In genomic region chr16:89192185-89193020, GRCh38 we compare ENCODE assay signal across 8 cellular contexts. TPM values are rescaled to one million over a fixed set of nuclear protein-coding genes. Genes with fewer than 3 reads are reported as not detected.
DNase-seq lines count a peak whose midpoint lies in the region; ATAC-seq lines count a peak whose summit lies in the region.
"Not testable (repeated sequence)": the region's sequence is repeated elsewhere in the genome, so short reads cannot be mapped to it uniquely, and the experiment has no call there.

No MANE protein-coding gene starts in this region.

- H2AK5ac ChIP-seq in mesenchymal stem cell (ENCODE audit: low read length, severe bottlenecking) = not testable (repeated sequence)

- peak overlapping the region; percentile 81 for H2BK120ac ChIP-seq in mesenchymal stem cell (ENCODE audit: low read depth, low read length)

- H3K36me3 ChIP-seq in mesenchymal stem cell (ENCODE audit: control insufficient read depth in 1 of 2, insufficient read depth in 2 of 2, low read depth in 1 of 2, low read length in 2 of 2) = not testable (repeated sequence)

- H2BK5ac ChIP-seq in mesenchymal stem cell (ENCODE audit: low read depth, low read length, poor library complexity, severe bottlenecking) = not testable (repeated sequence)

- peak overlapping the region; percentile 79 for H2AFZ ChIP-seq in mesenchymal stem cell (ENCODE audit: low read depth, low read length)

- peak overlapping the region in 1 of 2 experiments; percentile 26 for H3K23ac ChIP-seq in mesenchymal stem cell (ENCODE audit: low read length in 2 of 2)

- WGBS in mesenchymal stem cell = 3% methylated on average over 59 of the region's 68 CpGs

- not testable (repeated sequence) for H3K4ac ChIP-seq in mesenchymal stem cell (ENCODE audit: low read depth in 1 of 2, low read length in 2 of 2)

- not testable (repeated sequence) for H3K79me1 ChIP-seq in mesenchymal stem cell (replicated peaks; ENCODE audit: low read length, poor library complexity, severe bottlenecking)

- not testable (repeated sequence) for H3K27ac ChIP-seq in mesenchymal stem cell (ENCODE audit: low read length, poor library complexity, severe bottlenecking)

- peaks cover 12% of the 10 kb centered on the region for H3K4me1 ChIP-seq in mesenchymal stem cell (ENCODE audit: control insufficient read depth, insufficient read depth, low read depth, low read length)

- peak overlapping the region; percentile 80 to 92 for H3K18ac ChIP-seq in mesenchymal stem cell (ENCODE audit: low read depth in 1 of 2, low read length in 2 of 2)

- not testable (repeated sequence) for H3K9me3 ChIP-seq in mesenchymal stem cell (ENCODE audit: control insufficient read depth, low read length)

- peak overlapping the region; percentile 96 for H4K8ac ChIP-seq in mesenchymal stem cell (ENCODE audit: low read length)

- H3K4me2 ChIP-seq in mesenchymal stem cell (ENCODE audit: low read length, poor library complexity, severe bottlenecking) = peak overlapping the region; percentile 98

- peak; percentile 46 for ATAC-seq in GM19372 (IDR thresholded peaks at IDR 0.05; ENCODE audit: low read depth, unreplicated experiment)

- peak overlapping the region; percentile 60 to 70 for H3K4me3 ChIP-seq in mesenchymal stem cell (ENCODE audit: insufficient read depth in 1 of 2, low read depth in 1 of 2, low read length in 2 of 2)

- H3K27me3 ChIP-seq in mesenchymal stem cell (ENCODE audit: control insufficient read depth in 1 of 2, insufficient read depth in 1 of 2, low read length in 2 of 2) = peaks cover 0 to 35% of the 10 kb centered on the region in 2 experiments

- peak overlapping the region in 1 of 2 experiments; percentile 30 for H2BK12ac ChIP-seq in mesenchymal stem cell (ENCODE audit: low read length in 2 of 2)

- peak overlapping the region in 1 of 2 experiments; percentile 83 for H3K14ac ChIP-seq in mesenchymal stem cell (ENCODE audit: low read length in 2 of 2)

- peak; percentile 82 for DNase-seq in AG20443 (ENCODE audit: low spot score)
- DNase-seq in NCI-H2196 (lab: John Stamatoyannopoulos, UW; ENCODE audit: unreplicated experiment) = peak; percentile 56
- DNase-seq in T-helper 9 cell = peak; percentile 74
- peak; percentile 49 for DNase-seq in activated naive CD4-positive, alpha-beta T cell treated with Interleukin-2 at 50 U/mL for 16 hours
- peak; percentile 72 for DNase-seq in fibroblast of gingiva (ENCODE audit: low read depth)
- DNase-seq in mesenchymal stem cell = peak; percentile 92
- DNase-seq in stimulated activated CD4-positive, alpha-beta T cell treated with anti-CD3 and anti-CD28 coated beads, TNF-alpha, amount 100 ng/mL, for 48 hours (ENCODE audit: low read depth in 3 of 3) = peak in 2 of 3 donors; percentile 76 to 94

- not testable (repeated sequence) for H3K9ac ChIP-seq in mesenchymal stem cell (ENCODE audit: low read length)

- not testable (repeated sequence) for H2BK15ac ChIP-seq in mesenchymal stem cell (ENCODE audit: low read depth, poor library complexity, severe bottlenecking)

- H4K91ac ChIP-seq in mesenchymal stem cell (ENCODE audit: low read length) = peak overlapping the region; percentile 61

RNA-seq across cellular contexts. Expression of gene SLC22A31, which starts 7.9 kb away (rescaled TPM):
- polyA plus RNA-seq in mesenchymal stem cell (2013, experiment 1 of 2) = 0.99 TPM
- 1.00 TPM for polyA plus RNA-seq in mesenchymal stem cell (2013, experiment 2 of 2)

RNA-seq across cellular contexts. Expression of gene CDH15, which starts 20.9 kb away (rescaled TPM):
- 0.43 TPM for polyA plus RNA-seq in mesenchymal stem cell (2013, experiment 1 of 2)
- polyA plus RNA-seq in mesenchymal stem cell (2013, experiment 2 of 2) = 0.37 TPM

RNA-seq across cellular contexts. Expression of gene ZNF778, which starts 25.1 kb away (rescaled TPM):
- polyA plus RNA-seq in mesenchymal stem cell (2013, experiment 1 of 2) = 3.8 TPM
- polyA plus RNA-seq in mesenchymal stem cell (2013, experiment 2 of 2) = 4.3 TPM
